8 cellular contexts compared by ENCODE assay signal in the genomic region with DNA sequence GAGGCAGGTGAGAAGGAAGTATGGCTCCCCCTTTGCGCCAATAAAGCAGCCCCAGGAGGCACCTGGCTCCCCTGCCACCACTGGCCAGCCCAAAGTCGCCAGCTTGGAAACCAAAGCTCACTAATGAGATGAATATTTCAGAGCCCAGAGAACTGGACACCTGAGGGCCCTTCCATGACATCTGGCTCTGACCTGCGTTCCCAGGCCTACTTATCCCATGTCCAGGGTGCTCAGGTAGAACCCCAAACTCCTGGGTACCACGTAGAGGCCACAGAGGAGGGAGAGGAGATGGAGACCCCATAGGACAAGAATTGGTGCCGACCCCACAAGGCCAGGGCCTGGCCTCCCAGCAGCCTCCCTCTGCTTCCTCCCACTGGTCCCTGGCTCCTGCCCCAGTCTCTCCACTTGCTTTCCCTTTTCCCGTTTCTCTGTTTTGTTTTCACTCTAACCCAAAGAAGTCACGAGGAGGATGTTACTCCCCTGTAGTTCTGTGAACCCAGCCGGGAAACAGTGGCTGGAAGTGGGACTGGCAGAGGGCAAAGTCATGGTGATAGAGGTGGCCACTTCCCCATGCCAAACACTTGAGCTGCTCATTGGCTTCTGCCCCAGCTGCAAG. TPM values are rescaled to one million over a fixed set of nuclear protein-coding genes. Genes with fewer than 3 reads are reported as not detected.
DNase-seq lines count a peak whose midpoint lies in the region; ATAC-seq and TF ChIP-seq lines count a peak whose summit lies in the region.

No MANE protein-coding gene starts in this region.

- intact Hi-C loops in lower lobe of right lung (cut with DNase I) = loop anchor here (10.0 kb wide), 1 partner anchor 73 kb away; no protein-coding TSS in a partner anchor
- intact Hi-C loops in uterus (cut with DNase I; ENCODE audit: low total_unique reads) = loop anchor here (10.0 kb wide), 1 partner anchor 103 kb away; the partner anchor contains the start of gene CTDSP1

- H3K4me1 ChIP-seq in Karpas-422 (ENCODE audit: low read length) (peaks cover 49% of the 10 kb centered on the region), lower lobe of right lung (peaks cover 92% of the 10 kb centered on the region), uterus (peaks cover 5 to 26% of the 10 kb centered on the region in 2 donors)

- H3K27me3 ChIP-seq in Karpas-422 (ENCODE audit: low read length) (no peaks in the 10 kb centered on the region), lower lobe of right lung (ENCODE audit: low read depth) (no peaks in the 10 kb centered on the region), uterus (no peaks in the 10 kb centered on the region)

- H3K27ac ChIP-seq in Karpas-422 (ENCODE audit: low read length) (peak overlapping the region; percentile 75), lower lobe of right lung (peak overlapping the region; percentile 97), uterus (peak overlapping the region; percentile 98 to 100)

- H3K9me3 ChIP-seq in Karpas-422 (ENCODE audit: low read length) (no peaks in the 10 kb centered on the region), lower lobe of right lung (no peaks in the 10 kb centered on the region), uterus (no peaks in the 10 kb centered on the region)

- H3K9ac ChIP-seq in Karpas-422 (ENCODE audit: low read length) = peak overlapping the region; percentile 71

- H3K4me3 ChIP-seq in AG09309 (ENCODE audit: control insufficient read depth, low read depth, low read length) (peak overlapping the region; percentile 67), Karpas-422 (ENCODE audit: low read length) (peak overlapping the region; percentile 67; the same call in 1 of the 2 replicates), lower lobe of right lung (peak overlapping the region; percentile 81), uterus (peak overlapping the region; percentile 84 to 97)

- peak overlapping the region; percentile 81 for H3K4me3 Mint-ChIP-seq in central memory CD8-positive, alpha-beta T cell

- TF ChIP-seq POLR2A in uterus (IDR thresholded peaks at IDR 0.05) = no peak

- peaks cover 15% of the 10 kb centered on the region for H3K36me3 Mint-ChIP-seq in central memory CD8-positive, alpha-beta T cell (ENCODE audit: insufficient read depth)

- peak overlapping the region; percentile 99 for H3K27ac Mint-ChIP-seq in central memory CD8-positive, alpha-beta T cell (ENCODE audit: low read depth)

- H4K20me1 ChIP-seq in Karpas-422 (ENCODE audit: insufficient read depth, low read depth, low read length) = no peaks in the 10 kb centered on the region

- TF ChIP-seq CTCF in AG09309 (IDR thresholded peaks at IDR 0.05; ENCODE audit: control insufficient read depth, insufficient read depth, low read depth, low read length, missing control alignments) = no peak
- no peak for TF ChIP-seq CTCF in lower lobe of right lung (IDR thresholded peaks at IDR 0.05)
- no peak for TF ChIP-seq CTCF in uterus (IDR thresholded peaks at IDR 0.05)

- H3K4me2 ChIP-seq in Karpas-422 (ENCODE audit: low read depth, low read length, poor library complexity, severe bottlenecking) = peak overlapping the region; percentile 73

- no peaks in the 10 kb centered on the region for H3K9me3 Mint-ChIP-seq in central memory CD8-positive, alpha-beta T cell

- H2AFZ ChIP-seq in Karpas-422 (ENCODE audit: low read length) = no peak overlapping the region

- H3K4me1 Mint-ChIP-seq in central memory CD8-positive, alpha-beta T cell = peaks cover 64% of the 10 kb centered on the region

- H3K9me2 ChIP-seq in Karpas-422 (replicated peaks; ENCODE audit: insufficient read depth, low read length) = no peaks in the 10 kb centered on the region

- no peak for DNase-seq in AG09309 (ENCODE audit: low read depth)
- no peak for DNase-seq in Karpas-422
- DNase-seq in central memory CD8-positive, alpha-beta T cell (ENCODE audit: low spot score in 2 of 2) = no peak
- DNase-seq in lower lobe of right lung = peak; percentile 65
- no peak for DNase-seq in uterus
- no peak for DNase-seq in putamen (ENCODE audit: low spot score)
- DNase-seq in NCI-H2107 treated with DMSO at 0.1 percent for 48 hours (lab: John Stamatoyannopoulos, UW; ENCODE audit: unreplicated experiment) = no peak

- no peaks in the 10 kb centered on the region for H3K36me3 ChIP-seq in Karpas-422 (ENCODE audit: insufficient read depth, low read length)
- no peaks in the 10 kb centered on the region for H3K36me3 ChIP-seq in lower lobe of right lung
- no peaks in the 10 kb centered on the region for H3K36me3 ChIP-seq in uterus

- no peaks in the 10 kb centered on the region for H3K79me2 ChIP-seq in Karpas-422 (ENCODE audit: low read length)

- ATAC-seq in central memory CD8-positive, alpha-beta T cell (replicated peaks; ENCODE audit: extremely low read depth, poor library complexity, severe bottlenecking) = no peak
- ATAC-seq in lower lobe of right lung = peak; percentile 31 to 33
- no peak for ATAC-seq in GM21528 (IDR thresholded peaks at IDR 0.05; ENCODE audit: low FRiP score, unreplicated experiment)

- H3K27me3 Mint-ChIP-seq in central memory CD8-positive, alpha-beta T cell = no peaks in the 10 kb centered on the region

RNA-seq across cellular contexts. Expression of gene TMBIM1, which starts 0.9 kb away (rescaled TPM):
- 17.0 and 23.3 TPM in 2 replicates for total RNA-seq in Karpas-422 (2014; rRNA removed; shearing (Covaris generic); ENCODE audit: low replicate concordance)
- total RNA-seq in lower lobe of right lung (300 TPM), uterus (100 to 1,000 TPM; 112 to 166 (median 120) TPM)

RNA-seq across cellular contexts. Expression of gene PNKD, which starts 21.1 kb away (rescaled TPM):
- 26.5 and 60.1 TPM in 2 replicates for total RNA-seq in Karpas-422 (2014; rRNA removed; shearing (Covaris generic); ENCODE audit: low replicate concordance)
- total RNA-seq in lower lobe of right lung = 65.8 TPM
- total RNA-seq in uterus = 10 to 100 TPM; 11.8 to 47.8 (median 31.7) TPM

RNA-seq across cellular contexts. Expression of gene AAMP, which starts 21.5 kb away (rescaled TPM):
- 77.6 and 204 TPM in 2 replicates for total RNA-seq in Karpas-422 (2014; rRNA removed; shearing (Covaris generic); ENCODE audit: low replicate concordance)
- total RNA-seq in lower lobe of right lung = 58.8 TPM
- total RNA-seq in uterus = 100 to 1,000 TPM in 3 of 4 donors, 10 to 100 TPM in 1; 79.6 to 160 (median 134) TPM

RNA-seq across cellular contexts. Expression of gene GPBAR1, which starts 30.6 kb away (rescaled TPM):
- 0.29 and 0.82 TPM in 2 replicates for total RNA-seq in Karpas-422 (2014; rRNA removed; shearing (Covaris generic); ENCODE audit: low replicate concordance)
- 4.6 TPM for total RNA-seq in lower lobe of right lung
- total RNA-seq in uterus = 1 to 10 TPM in 1 of 4 donors, under 1 TPM in 2, not detected in 1; 0.29 to 1.0 (median 0.91) TPM

Comparison
In these comparisons a context has a peak if more than half of its experiments do, and no peak if none do; other contexts are left out.
1. ATAC-seq: peak in lower lobe of right lung (2 of 2); none in central memory CD8-positive, alpha-beta T cell (single experiment) and GM21528 (single experiment).
2. Peak in every context shown above with its lines, with median percentiles within 50 percentile points of each other: H3K4me3 ChIP-seq and H3K27ac ChIP-seq.